Comparison of ENCODE assay signal across 1 cellular context in genomic region chr6:11093591-11094410, GRCh38.
TF ChIP-seq lines count a peak whose summit lies in the region.

SMIM13 (plus strand) TSS chr6:11093834; CDS start chr6:11094314, 480 bp downstream.

TF ChIP-seq in HepG2, 621 proteins besides CTCF, POLR2A, EP300 and RAD21 (continued from another document and continues in another):
- TF ChIP-seq MYPOP (CRISPR knock-in tag; IDR thresholded peaks at IDR 0.05) (peak; percentile 15; the same call in 1 of the 2 replicates), CSRNP1 (CRISPR knock-in tag; IDR thresholded peaks at IDR 0.05) (peak; percentile 97), NFKB2 (CRISPR knock-in tag; IDR thresholded peaks at IDR 0.05; ENCODE audit: borderline replicate concordance) (no peak; the same call in 1 of the 2 replicates), ISL2 (CRISPR knock-in tag; IDR thresholded peaks at IDR 0.05) (peak; percentile 83), ZNF34 (CRISPR knock-in tag; IDR thresholded peaks at IDR 0.05; ENCODE audit: borderline replicate concordance) (no peak; the same call in 1 of the 2 replicates), NKX3-1 (CRISPR knock-in tag; IDR thresholded peaks at IDR 0.05) (peak; percentile 90), REPIN1 (CRISPR knock-in tag; IDR thresholded peaks at IDR 0.05; ENCODE audit: borderline replicate concordance, low read depth) (peak; percentile 99), EZH2 (conservative IDR thresholded peaks at IDR 0.05; ENCODE audit: low read depth, low read length) (no peak), CENPX (CRISPR knock-in tag; IDR thresholded peaks at IDR 0.05) (no peak), HDAC2 (CRISPR knock-in tag; IDR thresholded peaks at IDR 0.05) (peak; percentile 84), PITX1 (CRISPR knock-in tag; IDR thresholded peaks at IDR 0.05) (peak; percentile 73), ZMAT3 (CRISPR knock-in tag; conservative IDR thresholded peaks at IDR 0.05) (peak; percentile 97), ZNF558 (CRISPR knock-in tag; IDR thresholded peaks at IDR 0.05; ENCODE audit: borderline replicate concordance) (peak; percentile 99), ZNF124 (CRISPR knock-in tag; IDR thresholded peaks at IDR 0.05) (peak; percentile 90; the same call in 1 of the 2 replicates), ZNF354B (CRISPR knock-in tag; IDR thresholded peaks at IDR 0.05) (peak; percentile 82; the same call in 1 of the 2 replicates), MIER2 (CRISPR knock-in tag; IDR thresholded peaks at IDR 0.05) (peak; percentile 28; the same call in 1 of the 2 replicates), TEAD3 (CRISPR knock-in tag; optimal IDR thresholded peaks at IDR 0.05; ENCODE audit: borderline replicate concordance) (peak; percentile 74), KDM1A (CRISPR knock-in tag; IDR thresholded peaks at IDR 0.05) (0 out of 2 replicates have a peak, but pooled peaks have one; percentile 22), ZNF720 (CRISPR knock-in tag; IDR thresholded peaks at IDR 0.05) (peak; percentile 11; the same call in 1 of the 2 replicates), ZNF749 (CRISPR knock-in tag; IDR thresholded peaks at IDR 0.05; ENCODE audit: borderline replicate concordance) (peak; percentile 93), ATF7 (IDR thresholded peaks at IDR 0.05) (no peak), ATF7 (CRISPR knock-in tag; IDR thresholded peaks at IDR 0.05) (no peak), ZBTB21 (CRISPR knock-in tag; IDR thresholded peaks at IDR 0.05) (no peak), MYC (CRISPR knock-in tag; IDR thresholded peaks at IDR 0.05; ENCODE audit: borderline replicate concordance) (peak; percentile 84), ZNF766 (CRISPR knock-in tag; IDR thresholded peaks at IDR 0.05; ENCODE audit: borderline replicate concordance) (peak; percentile 94; the same call in 1 of the 2 replicates), POLR2AphosphoS5 (IDR thresholded peaks at IDR 0.05; ENCODE audit: low read depth, low read length) (peak; percentile 95), TBX2 (CRISPR knock-in tag; IDR thresholded peaks at IDR 0.05; ENCODE audit: borderline replicate concordance) (peak; percentile 86), KDM5A (IDR thresholded peaks at IDR 0.05; ENCODE audit: borderline replicate concordance, low read length) (peak; percentile 38; the same call in 1 of the 2 replicates), ARNT (IDR thresholded peaks at IDR 0.05) (no peak), ATRX (CRISPR knock-in tag; IDR thresholded peaks at IDR 0.05; ENCODE audit: borderline replicate concordance) (no peak), YEATS2 (CRISPR knock-in tag; IDR thresholded peaks at IDR 0.05; ENCODE audit: borderline replicate concordance) (peak; percentile 92), ZNF224 (CRISPR knock-in tag; IDR thresholded peaks at IDR 0.05) (0 out of 2 replicates have a peak, but pooled peaks have one; percentile 2), SRSF9 (IDR thresholded peaks at IDR 0.05; ENCODE audit: borderline replicate concordance, insufficient read depth, low read depth, low read length, poor library complexity, severe bottlenecking) (no peak), MBNL3 (CRISPR knock-in tag; conservative IDR thresholded peaks at IDR 0.05) (no peak), HMG20B (CRISPR knock-in tag; conservative IDR thresholded peaks at IDR 0.05) (no peak), HNRNPLL (IDR thresholded peaks at IDR 0.05; ENCODE audit: low read depth, low read length, poor library complexity, severe bottlenecking) (peak; percentile 89), STAT5B (CRISPR knock-in tag; IDR thresholded peaks at IDR 0.05) (peak; percentile 85), CEBPB (IDR thresholded peaks at IDR 0.05; ENCODE audit: borderline replicate concordance, low read depth, low read length) (peak; percentile 90; the same call in 1 of the 2 replicates), NBN (conservative IDR thresholded peaks at IDR 0.05) (no peak), ZNF10 (CRISPR knock-in tag; IDR thresholded peaks at IDR 0.05; ENCODE audit: borderline replicate concordance, low read depth) (peak; percentile 71; the same call in 1 of the 2 replicates), ZNF850 (CRISPR knock-in tag; conservative IDR thresholded peaks at IDR 0.05) (no peak; the same call in 1 of the 2 replicates), ZBTB7B (CRISPR knock-in tag; IDR thresholded peaks at IDR 0.05) (peak; percentile 83), ZC3H4 (CRISPR knock-in tag; IDR thresholded peaks at IDR 0.05; ENCODE audit: borderline replicate concordance) (no peak), ZNF775 (CRISPR knock-in tag; IDR thresholded peaks at IDR 0.05; ENCODE audit: borderline replicate concordance) (peak; percentile 41; the same call in 1 of the 2 replicates), BHLHE40 (IDR thresholded peaks at IDR 0.05; ENCODE audit: low read length) (0 out of 2 replicates have a peak, but pooled peaks have one; percentile 23), RFXAP (CRISPR knock-in tag; IDR thresholded peaks at IDR 0.05; ENCODE audit: borderline replicate concordance) (0 out of 2 replicates have a peak, but pooled peaks have one; percentile 72)
- TF ChIP-seq, protein P1, sequence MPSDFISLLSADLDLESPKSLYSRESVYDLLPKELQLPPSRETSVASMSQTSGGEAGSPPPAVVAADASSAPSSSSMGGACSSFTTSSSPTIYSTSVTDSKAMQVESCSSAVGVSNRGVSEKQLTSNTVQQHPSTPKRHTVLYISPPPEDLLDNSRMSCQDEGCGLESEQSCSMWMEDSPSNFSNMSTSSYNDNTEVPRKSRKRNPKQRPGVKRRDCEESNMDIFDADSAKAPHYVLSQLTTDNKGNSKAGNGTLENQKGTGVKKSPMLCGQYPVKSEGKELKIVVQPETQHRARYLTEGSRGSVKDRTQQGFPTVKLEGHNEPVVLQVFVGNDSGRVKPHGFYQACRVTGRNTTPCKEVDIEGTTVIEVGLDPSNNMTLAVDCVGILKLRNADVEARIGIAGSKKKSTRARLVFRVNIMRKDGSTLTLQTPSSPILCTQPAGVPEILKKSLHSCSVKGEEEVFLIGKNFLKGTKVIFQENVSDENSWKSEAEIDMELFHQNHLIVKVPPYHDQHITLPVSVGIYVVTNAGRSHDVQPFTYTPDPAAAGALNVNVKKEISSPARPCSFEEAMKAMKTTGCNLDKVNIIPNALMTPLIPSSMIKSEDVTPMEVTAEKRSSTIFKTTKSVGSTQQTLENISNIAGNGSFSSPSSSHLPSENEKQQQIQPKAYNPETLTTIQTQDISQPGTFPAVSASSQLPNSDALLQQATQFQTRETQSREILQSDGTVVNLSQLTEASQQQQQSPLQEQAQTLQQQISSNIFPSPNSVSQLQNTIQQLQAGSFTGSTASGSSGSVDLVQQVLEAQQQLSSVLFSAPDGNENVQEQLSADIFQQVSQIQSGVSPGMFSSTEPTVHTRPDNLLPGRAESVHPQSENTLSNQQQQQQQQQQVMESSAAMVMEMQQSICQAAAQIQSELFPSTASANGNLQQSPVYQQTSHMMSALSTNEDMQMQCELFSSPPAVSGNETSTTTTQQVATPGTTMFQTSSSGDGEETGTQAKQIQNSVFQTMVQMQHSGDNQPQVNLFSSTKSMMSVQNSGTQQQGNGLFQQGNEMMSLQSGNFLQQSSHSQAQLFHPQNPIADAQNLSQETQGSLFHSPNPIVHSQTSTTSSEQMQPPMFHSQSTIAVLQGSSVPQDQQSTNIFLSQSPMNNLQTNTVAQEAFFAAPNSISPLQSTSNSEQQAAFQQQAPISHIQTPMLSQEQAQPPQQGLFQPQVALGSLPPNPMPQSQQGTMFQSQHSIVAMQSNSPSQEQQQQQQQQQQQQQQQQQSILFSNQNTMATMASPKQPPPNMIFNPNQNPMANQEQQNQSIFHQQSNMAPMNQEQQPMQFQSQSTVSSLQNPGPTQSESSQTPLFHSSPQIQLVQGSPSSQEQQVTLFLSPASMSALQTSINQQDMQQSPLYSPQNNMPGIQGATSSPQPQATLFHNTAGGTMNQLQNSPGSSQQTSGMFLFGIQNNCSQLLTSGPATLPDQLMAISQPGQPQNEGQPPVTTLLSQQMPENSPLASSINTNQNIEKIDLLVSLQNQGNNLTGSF (CRISPR knock-in tag; IDR thresholded peaks at IDR 0.05), result no peak; the same call in none of the 2 replicates
- TF ChIP-seq, protein P2, sequence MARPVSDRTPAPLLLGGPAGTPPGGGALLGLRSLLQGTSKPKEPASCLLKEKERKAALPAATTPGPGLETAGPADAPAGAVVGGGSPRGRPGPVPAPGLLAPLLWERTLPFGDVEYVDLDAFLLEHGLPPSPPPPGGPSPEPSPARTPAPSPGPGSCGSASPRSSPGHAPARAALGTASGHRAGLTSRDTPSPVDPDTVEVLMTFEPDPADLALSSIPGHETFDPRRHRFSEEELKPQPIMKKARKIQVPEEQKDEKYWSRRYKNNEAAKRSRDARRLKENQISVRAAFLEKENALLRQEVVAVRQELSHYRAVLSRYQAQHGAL (CRISPR knock-in tag; IDR thresholded peaks at IDR 0.05; ENCODE audit: not compliant biosample characterization), result peak; percentile 20
- TF ChIP-seq, protein P3, sequence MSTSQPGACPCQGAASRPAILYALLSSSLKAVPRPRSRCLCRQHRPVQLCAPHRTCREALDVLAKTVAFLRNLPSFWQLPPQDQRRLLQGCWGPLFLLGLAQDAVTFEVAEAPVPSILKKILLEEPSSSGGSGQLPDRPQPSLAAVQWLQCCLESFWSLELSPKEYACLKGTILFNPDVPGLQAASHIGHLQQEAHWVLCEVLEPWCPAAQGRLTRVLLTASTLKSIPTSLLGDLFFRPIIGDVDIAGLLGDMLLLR (CRISPR knock-in tag; IDR thresholded peaks at IDR 0.05), result peak; percentile 82; the same call in 1 of the 2 replicates
- TF ChIP-seq, protein P4, sequence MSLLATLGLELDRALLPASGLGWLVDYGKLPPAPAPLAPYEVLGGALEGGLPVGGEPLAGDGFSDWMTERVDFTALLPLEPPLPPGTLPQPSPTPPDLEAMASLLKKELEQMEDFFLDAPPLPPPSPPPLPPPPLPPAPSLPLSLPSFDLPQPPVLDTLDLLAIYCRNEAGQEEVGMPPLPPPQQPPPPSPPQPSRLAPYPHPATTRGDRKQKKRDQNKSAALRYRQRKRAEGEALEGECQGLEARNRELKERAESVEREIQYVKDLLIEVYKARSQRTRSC (CRISPR knock-in tag; IDR thresholded peaks at IDR 0.05; ENCODE audit: low read depth), result no peak
- TF ChIP-seq, protein P5, sequence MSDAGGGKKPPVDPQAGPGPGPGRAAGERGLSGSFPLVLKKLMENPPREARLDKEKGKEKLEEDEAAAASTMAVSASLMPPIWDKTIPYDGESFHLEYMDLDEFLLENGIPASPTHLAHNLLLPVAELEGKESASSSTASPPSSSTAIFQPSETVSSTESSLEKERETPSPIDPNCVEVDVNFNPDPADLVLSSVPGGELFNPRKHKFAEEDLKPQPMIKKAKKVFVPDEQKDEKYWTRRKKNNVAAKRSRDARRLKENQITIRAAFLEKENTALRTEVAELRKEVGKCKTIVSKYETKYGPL (CRISPR knock-in tag; IDR thresholded peaks at IDR 0.05), result no peak
- TF ChIP-seq, protein P6, sequence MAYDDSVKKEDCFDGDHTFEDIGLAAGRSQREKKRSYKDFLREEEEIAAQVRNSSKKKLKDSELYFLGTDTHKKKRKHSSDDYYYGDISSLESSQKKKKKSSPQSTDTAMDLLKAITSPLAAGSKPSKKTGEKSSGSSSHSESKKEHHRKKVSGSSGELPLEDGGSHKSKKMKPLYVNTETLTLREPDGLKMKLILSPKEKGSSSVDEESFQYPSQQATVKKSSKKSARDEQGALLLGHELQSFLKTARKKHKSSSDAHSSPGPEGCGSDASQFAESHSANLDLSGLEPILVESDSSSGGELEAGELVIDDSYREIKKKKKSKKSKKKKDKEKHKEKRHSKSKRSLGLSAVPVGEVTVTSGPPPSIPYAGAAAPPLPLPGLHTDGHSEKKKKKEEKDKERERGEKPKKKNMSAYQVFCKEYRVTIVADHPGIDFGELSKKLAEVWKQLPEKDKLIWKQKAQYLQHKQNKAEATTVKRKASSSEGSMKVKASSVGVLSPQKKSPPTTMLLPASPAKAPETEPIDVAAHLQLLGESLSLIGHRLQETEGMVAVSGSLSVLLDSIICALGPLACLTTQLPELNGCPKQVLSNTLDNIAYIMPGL (CRISPR knock-in tag; IDR thresholded peaks at IDR 0.05; ENCODE audit: borderline replicate concordance in 1 of 2, low read depth in 1 of 2), result peak; percentile 98
- TF ChIP-seq, protein P7, sequence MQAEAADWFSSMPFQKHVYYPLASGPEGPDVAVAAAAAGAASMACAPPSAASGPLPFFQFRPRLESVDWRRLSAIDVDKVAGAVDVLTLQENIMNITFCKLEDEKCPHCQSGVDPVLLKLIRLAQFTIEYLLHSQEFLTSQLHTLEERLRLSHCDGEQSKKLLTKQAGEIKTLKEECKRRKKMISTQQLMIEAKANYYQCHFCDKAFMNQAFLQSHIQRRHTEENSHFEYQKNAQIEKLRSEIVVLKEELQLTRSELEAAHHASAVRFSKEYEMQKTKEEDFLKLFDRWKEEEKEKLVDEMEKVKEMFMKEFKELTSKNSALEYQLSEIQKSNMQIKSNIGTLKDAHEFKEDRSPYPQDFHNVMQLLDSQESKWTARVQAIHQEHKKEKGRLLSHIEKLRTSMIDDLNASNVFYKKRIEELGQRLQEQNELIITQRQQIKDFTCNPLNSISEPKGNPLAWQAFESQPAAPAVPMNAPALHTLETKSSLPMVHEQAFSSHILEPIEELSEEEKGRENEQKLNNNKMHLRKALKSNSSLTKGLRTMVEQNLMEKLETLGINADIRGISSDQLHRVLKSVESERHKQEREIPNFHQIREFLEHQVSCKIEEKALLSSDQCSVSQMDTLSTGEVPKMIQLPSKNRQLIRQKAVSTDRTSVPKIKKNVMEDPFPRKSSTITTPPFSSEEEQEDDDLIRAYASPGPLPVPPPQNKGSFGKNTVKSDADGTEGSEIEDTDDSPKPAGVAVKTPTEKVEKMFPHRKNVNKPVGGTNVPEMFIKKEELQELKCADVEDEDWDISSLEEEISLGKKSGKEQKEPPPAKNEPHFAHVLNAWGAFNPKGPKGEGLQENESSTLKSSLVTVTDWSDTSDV (CRISPR knock-in tag; IDR thresholded peaks at IDR 0.05), result no peak
